In the genomic region with DNA sequence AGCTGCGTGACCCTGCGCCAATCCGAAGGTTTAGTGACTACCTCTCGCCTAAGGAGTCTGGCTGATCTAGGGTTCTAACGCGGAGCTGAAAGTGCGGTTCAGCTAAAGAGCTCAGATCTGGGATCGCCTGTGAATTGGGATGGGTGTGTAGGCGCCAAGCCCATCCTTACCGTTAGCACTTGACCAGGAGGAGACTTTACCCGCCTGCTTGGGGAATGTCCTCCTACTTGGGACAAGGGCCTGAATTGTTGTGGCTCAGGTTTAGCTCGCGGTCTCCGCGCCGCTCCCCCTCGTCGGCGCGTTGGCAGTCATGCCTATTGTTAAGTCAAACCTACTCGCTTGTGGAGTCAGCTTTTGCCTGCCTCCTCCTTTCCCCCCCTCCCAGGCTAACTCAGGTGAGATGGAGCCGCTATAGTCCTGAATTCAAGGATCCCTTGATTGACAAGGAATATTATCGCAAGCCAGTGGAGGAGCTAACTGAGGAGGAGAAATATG, we compare ENCODE assay signal across 8 cellular contexts. TPM values are rescaled to one million over a fixed set of nuclear protein-coding genes. Genes with fewer than 3 reads are reported as not detected.
DNase-seq lines count a peak whose midpoint lies in the region; ATAC-seq and TF ChIP-seq lines count a peak whose summit lies in the region.

No MANE protein-coding gene starts in this region.

- peaks cover 21% of the 10 kb centered on the region for H3K36me3 ChIP-seq in CD8-positive, alpha-beta memory T cell (ENCODE audit: insufficient read depth, low read length)
- peaks cover 19% of the 10 kb centered on the region for H3K36me3 ChIP-seq in thoracic aorta

- peak overlapping the region; percentile 99 for H3K27ac ChIP-seq in CD8-positive, alpha-beta memory T cell (ENCODE audit: low read depth, low read length)
- H3K27ac ChIP-seq in thoracic aorta: peak overlapping the region; percentile 93 to 98

- H3K4me3 Mint-ChIP-seq in CD8-positive, alpha-beta memory T cell: peak overlapping the region; percentile 92 to 98 (median 95)

- TF ChIP-seq CTCF in thoracic aorta (IDR thresholded peaks at IDR 0.05): no peak

- peaks cover 0 to 64% (median 6%) of the 10 kb centered on the region in 3 donors for H3K36me3 Mint-ChIP-seq in CD8-positive, alpha-beta memory T cell

- peak overlapping the region; percentile 99 to 100 (median 100) for H3K27ac Mint-ChIP-seq in CD8-positive, alpha-beta memory T cell

- H3K9me3 ChIP-seq in CD8-positive, alpha-beta memory T cell (ENCODE audit: low read length): no peaks in the 10 kb centered on the region
- no peaks in the 10 kb centered on the region for H3K9me3 ChIP-seq in thoracic aorta

- peaks cover 29% of the 10 kb centered on the region for H3K4me1 ChIP-seq in CD8-positive, alpha-beta memory T cell (ENCODE audit: insufficient read depth, low read length)
- H3K4me1 ChIP-seq in thoracic aorta (ENCODE audit: control insufficient read depth in 1 of 2, low read depth in 2 of 2): peaks cover 17 to 27% of the 10 kb centered on the region in 2 donors

- H3K4me3 ChIP-seq in CD8-positive, alpha-beta memory T cell (ENCODE audit: low read length): peak overlapping the region; percentile 94
- peak overlapping the region; percentile 94 for H3K4me3 ChIP-seq in thoracic aorta

- no peaks in the 10 kb centered on the region for H3K9me3 Mint-ChIP-seq in CD8-positive, alpha-beta memory T cell

- POLR2A ChIA-PET in CD8-positive, alpha-beta memory T cell (lab: Charles Lee): interaction anchor here (0.6 to 4.3 kb wide), 8 partner anchors 9 to 228 kb away, joined by 3 to 79 read pairs (median 6); partner anchors contain the start of genes GRB2, MIF4GD, SLC25A19 and TMEM94

- ATAC-seq in HG03097 (IDR thresholded peaks at IDR 0.05; ENCODE audit: low FRiP score, unreplicated experiment): peak; percentile 17
- peak; percentile 27 for ATAC-seq in left colon
- ATAC-seq in thoracic aorta (ENCODE audit: insufficient number of reproducible peaks, low FRiP score, low read depth): no peak
- no peak for ATAC-seq in HG02642 (IDR thresholded peaks at IDR 0.05; ENCODE audit: poor library complexity, unreplicated experiment)

- DNase-seq in CD8-positive, alpha-beta memory T cell: peak in 1 of 5 donors; percentile 44
- peak; percentile 42 for DNase-seq in amniotic epithelial cell (ENCODE audit: low read depth)
- DNase-seq in left colon: no peak
- no peak for DNase-seq in thoracic aorta (ENCODE audit: low spot score)
- DNase-seq in NCI-H1092 treated with DMSO at 0.1 percent for 48 hours (lab: John Stamatoyannopoulos, UW): no peak
- no peak for DNase-seq in NCI-H2029 (lab: John Stamatoyannopoulos, UW)

- H3K4me1 Mint-ChIP-seq in CD8-positive, alpha-beta memory T cell: peaks cover 43 to 62% (median 46%) of the 10 kb centered on the region in 3 donors

- intact Hi-C loops in left colon (cut with DNase I, micrococcal nuclease): no loop called here

- no peaks in the 10 kb centered on the region for H3K27me3 ChIP-seq in CD8-positive, alpha-beta memory T cell (ENCODE audit: insufficient read depth, low read length, poor library complexity, severe bottlenecking)
- no peaks in the 10 kb centered on the region for H3K27me3 ChIP-seq in thoracic aorta (replicated peaks; ENCODE audit: insufficient read depth)

- H3K27me3 Mint-ChIP-seq in CD8-positive, alpha-beta memory T cell: peaks cover 0 to 3% of the 10 kb centered on the region in 2 donors

- CTCF ChIA-PET in CD8-positive, alpha-beta memory T cell (lab: Charles Lee): interaction anchor here (0.9 to 5.2 kb wide), 11 partner anchors 9 to 194 kb away, joined by 3 to 76 read pairs (median 5); partner anchors contain the start of genes GRB2, MIF4GD, SLC25A19 and TMEM94

RNA-seq across cellular contexts. Expression of gene MRPS7, which starts 0.5 kb away (rescaled TPM):
- 100 to 1,000 TPM; 101 to 102 TPM for total RNA-seq in CD8-positive, alpha-beta memory T cell
- polyA plus RNA-seq in CD8-positive, alpha-beta memory T cell: 123 TPM
- total RNA-seq in left colon: 10 to 100 TPM; 48.1 to 66.9 TPM
- 10 to 100 TPM; 29.0 to 33.2 TPM for total RNA-seq in thoracic aorta

RNA-seq across cellular contexts. Expression of gene GGA3, which starts 0.8 kb away (rescaled TPM):
- total RNA-seq in CD8-positive, alpha-beta memory T cell: 10 to 100 TPM; 73.2 to 75.1 TPM
- polyA plus RNA-seq in CD8-positive, alpha-beta memory T cell: 17.6 TPM
- 10 to 100 TPM; 39.9 to 46.5 TPM for total RNA-seq in left colon
- 10 to 100 TPM; 33.3 to 41.9 TPM for total RNA-seq in thoracic aorta

RNA-seq across cellular contexts. Expression of gene MIF4GD, which starts 8.9 kb away (rescaled TPM):
- 10 to 100 TPM; 38.5 to 40.4 TPM for total RNA-seq in CD8-positive, alpha-beta memory T cell
- 108 TPM for polyA plus RNA-seq in CD8-positive, alpha-beta memory T cell
- total RNA-seq in left colon: 10 to 100 TPM; 18.4 to 24.7 TPM
- 10 to 100 TPM; 32.5 to 70.1 TPM for total RNA-seq in thoracic aorta

RNA-seq across cellular contexts. Expression of gene SLC25A19, which starts 27.1 kb away (rescaled TPM):
- total RNA-seq in CD8-positive, alpha-beta memory T cell: 100 to 1,000 TPM; 119 to 126 TPM
- 15.5 TPM for polyA plus RNA-seq in CD8-positive, alpha-beta memory T cell
- total RNA-seq in left colon: 10 to 100 TPM; 10.7 to 14.0 TPM
- total RNA-seq in thoracic aorta: 10 to 100 TPM in 1 of 2 donors, 1 to 10 TPM in 1; 6.1 to 12.6 TPM

RNA-seq across cellular contexts. Expression of gene NUP85, which starts 56.7 kb away (rescaled TPM):
- 100 to 1,000 TPM; 147 to 152 TPM for total RNA-seq in CD8-positive, alpha-beta memory T cell
- 39.0 TPM for polyA plus RNA-seq in CD8-positive, alpha-beta memory T cell
- total RNA-seq in left colon (10 to 100 TPM; 43.9 to 56.3 TPM), thoracic aorta (10 to 100 TPM; 30.3 to 39.3 TPM)

Comparison
In these comparisons a context has a peak if more than half of its experiments do, and no peak if none do; other contexts are left out.
1. ATAC-seq: peak in HG03097 (single experiment) and left colon (single experiment); none in thoracic aorta (single experiment) and HG02642 (single experiment).